1 cellular context compared by ENCODE assay signal in the genomic region with DNA sequence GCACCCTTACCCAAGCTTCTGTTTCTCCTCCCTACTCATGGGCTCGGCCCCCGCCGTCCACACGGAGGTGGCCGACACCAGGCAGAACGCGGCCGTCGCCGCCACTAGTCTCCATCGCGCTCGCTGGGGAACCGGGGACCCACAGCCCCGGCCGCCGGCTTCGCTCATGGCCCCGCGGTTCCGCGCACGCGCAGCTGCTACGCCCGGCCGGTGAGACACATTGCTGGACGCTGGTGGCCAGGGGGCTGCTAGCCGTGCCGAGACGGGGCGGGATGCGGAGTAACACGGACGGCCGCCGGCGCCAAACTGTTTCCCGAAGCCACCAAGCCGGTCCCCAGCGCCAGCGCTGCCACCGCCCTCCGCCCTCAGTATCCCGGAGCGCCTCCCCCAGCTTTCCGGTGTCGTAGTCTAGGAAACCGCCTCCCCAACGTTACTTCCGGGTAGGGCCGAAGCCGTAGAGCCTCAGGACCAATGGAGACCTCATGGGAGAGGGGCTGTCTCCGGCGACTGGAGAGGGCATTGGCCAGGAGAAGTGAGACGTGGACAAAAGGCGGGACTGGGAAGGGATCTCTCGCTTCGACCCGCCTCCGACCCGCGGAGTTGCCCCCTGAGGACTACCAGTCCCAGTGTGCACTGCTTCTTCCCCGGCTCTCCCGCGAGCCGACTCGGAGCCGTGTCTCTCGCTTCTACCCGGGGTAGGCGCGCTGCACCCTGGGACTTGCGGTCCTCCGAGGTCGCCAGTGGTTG.
TF ChIP-seq lines count a peak whose summit lies in the region.

A gene with protein sequence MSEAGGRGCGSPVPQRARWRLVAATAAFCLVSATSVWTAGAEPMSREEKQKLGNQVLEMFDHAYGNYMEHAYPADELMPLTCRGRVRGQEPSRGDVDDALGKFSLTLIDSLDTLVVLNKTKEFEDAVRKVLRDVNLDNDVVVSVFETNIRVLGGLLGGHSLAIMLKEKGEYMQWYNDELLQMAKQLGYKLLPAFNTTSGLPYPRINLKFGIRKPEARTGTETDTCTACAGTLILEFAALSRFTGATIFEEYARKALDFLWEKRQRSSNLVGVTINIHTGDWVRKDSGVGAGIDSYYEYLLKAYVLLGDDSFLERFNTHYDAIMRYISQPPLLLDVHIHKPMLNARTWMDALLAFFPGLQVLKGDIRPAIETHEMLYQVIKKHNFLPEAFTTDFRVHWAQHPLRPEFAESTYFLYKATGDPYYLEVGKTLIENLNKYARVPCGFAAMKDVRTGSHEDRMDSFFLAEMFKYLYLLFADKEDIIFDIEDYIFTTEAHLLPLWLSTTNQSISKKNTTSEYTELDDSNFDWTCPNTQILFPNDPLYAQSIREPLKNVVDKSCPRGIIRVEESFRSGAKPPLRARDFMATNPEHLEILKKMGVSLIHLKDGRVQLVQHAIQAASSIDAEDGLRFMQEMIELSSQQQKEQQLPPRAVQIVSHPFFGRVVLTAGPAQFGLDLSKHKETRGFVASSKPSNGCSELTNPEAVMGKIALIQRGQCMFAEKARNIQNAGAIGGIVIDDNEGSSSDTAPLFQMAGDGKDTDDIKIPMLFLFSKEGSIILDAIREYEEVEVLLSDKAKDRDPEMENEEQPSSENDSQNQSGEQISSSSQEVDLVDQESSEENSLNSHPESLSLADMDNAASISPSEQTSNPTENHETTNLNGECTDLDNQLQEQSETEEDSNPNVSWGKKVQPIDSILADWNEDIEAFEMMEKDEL (minus strand): TSS at position 380 of the 747 bp plus-strand sequence. CDS start 212 bp downstream, at position 168.

TF ChIP-seq in HepG2, 621 proteins besides CTCF, POLR2A, EP300 and RAD21 (continued from another document and continues in another):
- TF ChIP-seq, protein P1, sequence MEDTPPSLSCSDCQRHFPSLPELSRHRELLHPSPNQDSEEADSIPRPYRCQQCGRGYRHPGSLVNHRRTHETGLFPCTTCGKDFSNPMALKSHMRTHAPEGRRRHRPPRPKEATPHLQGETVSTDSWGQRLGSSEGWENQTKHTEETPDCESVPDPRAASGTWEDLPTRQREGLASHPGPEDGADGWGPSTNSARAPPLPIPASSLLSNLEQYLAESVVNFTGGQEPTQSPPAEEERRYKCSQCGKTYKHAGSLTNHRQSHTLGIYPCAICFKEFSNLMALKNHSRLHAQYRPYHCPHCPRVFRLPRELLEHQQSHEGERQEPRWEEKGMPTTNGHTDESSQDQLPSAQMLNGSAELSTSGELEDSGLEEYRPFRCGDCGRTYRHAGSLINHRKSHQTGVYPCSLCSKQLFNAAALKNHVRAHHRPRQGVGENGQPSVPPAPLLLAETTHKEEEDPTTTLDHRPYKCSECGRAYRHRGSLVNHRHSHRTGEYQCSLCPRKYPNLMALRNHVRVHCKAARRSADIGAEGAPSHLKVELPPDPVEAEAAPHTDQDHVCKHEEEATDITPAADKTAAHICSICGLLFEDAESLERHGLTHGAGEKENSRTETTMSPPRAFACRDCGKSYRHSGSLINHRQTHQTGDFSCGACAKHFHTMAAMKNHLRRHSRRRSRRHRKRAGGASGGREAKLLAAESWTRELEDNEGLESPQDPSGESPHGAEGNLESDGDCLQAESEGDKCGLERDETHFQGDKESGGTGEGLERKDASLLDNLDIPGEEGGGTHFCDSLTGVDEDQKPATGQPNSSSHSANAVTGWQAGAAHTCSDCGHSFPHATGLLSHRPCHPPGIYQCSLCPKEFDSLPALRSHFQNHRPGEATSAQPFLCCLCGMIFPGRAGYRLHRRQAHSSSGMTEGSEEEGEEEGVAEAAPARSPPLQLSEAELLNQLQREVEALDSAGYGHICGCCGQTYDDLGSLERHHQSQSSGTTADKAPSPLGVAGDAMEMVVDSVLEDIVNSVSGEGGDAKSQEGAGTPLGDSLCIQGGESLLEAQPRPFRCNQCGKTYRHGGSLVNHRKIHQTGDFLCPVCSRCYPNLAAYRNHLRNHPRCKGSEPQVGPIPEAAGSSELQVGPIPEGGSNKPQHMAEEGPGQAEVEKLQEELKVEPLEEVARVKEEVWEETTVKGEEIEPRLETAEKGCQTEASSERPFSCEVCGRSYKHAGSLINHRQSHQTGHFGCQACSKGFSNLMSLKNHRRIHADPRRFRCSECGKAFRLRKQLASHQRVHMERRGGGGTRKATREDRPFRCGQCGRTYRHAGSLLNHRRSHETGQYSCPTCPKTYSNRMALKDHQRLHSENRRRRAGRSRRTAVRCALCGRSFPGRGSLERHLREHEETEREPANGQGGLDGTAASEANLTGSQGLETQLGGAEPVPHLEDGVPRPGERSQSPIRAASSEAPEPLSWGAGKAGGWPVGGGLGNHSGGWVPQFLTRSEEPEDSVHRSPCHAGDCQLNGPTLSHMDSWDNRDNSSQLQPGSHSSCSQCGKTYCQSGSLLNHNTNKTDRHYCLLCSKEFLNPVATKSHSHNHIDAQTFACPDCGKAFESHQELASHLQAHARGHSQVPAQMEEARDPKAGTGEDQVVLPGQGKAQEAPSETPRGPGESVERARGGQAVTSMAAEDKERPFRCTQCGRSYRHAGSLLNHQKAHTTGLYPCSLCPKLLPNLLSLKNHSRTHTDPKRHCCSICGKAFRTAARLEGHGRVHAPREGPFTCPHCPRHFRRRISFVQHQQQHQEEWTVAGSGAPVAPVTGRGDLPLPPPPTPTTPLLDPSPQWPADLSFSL (CRISPR knock-in tag; IDR thresholded peaks at IDR 0.05): no peak
- TF ChIP-seq SMARCC2 (IDR thresholded peaks at IDR 0.05): no peak
- TF ChIP-seq ATM (IDR thresholded peaks at IDR 0.05; ENCODE audit: borderline replicate concordance): no peak
- no peak; the same call in 1 of the 2 replicates for TF ChIP-seq ERF (CRISPR knock-in tag; IDR thresholded peaks at IDR 0.05)
- no peak for TF ChIP-seq TBX2 (CRISPR knock-in tag; IDR thresholded peaks at IDR 0.05; ENCODE audit: borderline replicate concordance)
- TF ChIP-seq ZNF547 (CRISPR knock-in tag; IDR thresholded peaks at IDR 0.05): no peak; the same call in 1 of the 2 replicates
- no peak for TF ChIP-seq ZFP1 (CRISPR knock-in tag; IDR thresholded peaks at IDR 0.05)
- 0 out of 2 replicates have a peak, but pooled peaks have one; percentile 78 for TF ChIP-seq ZNF552 (CRISPR knock-in tag; IDR thresholded peaks at IDR 0.05; ENCODE audit: borderline replicate concordance)
- TF ChIP-seq ZNF382 (CRISPR knock-in tag; IDR thresholded peaks at IDR 0.05; ENCODE audit: borderline replicate concordance): no peak
- peak; percentile 63; the same call in 1 of the 2 replicates for TF ChIP-seq CHCHD3 (CRISPR knock-in tag; IDR thresholded peaks at IDR 0.05)
- peak; percentile 75 for TF ChIP-seq SALL2 (CRISPR knock-in tag; IDR thresholded peaks at IDR 0.05)
- peak; percentile 38 for TF ChIP-seq HNRNPH1 (optimal IDR thresholded peaks at IDR 0.05; ENCODE audit: low read depth, low read length)
- no peak for TF ChIP-seq ZNF75D (CRISPR knock-in tag; IDR thresholded peaks at IDR 0.05; ENCODE audit: borderline replicate concordance)
- TF ChIP-seq, protein P2, sequence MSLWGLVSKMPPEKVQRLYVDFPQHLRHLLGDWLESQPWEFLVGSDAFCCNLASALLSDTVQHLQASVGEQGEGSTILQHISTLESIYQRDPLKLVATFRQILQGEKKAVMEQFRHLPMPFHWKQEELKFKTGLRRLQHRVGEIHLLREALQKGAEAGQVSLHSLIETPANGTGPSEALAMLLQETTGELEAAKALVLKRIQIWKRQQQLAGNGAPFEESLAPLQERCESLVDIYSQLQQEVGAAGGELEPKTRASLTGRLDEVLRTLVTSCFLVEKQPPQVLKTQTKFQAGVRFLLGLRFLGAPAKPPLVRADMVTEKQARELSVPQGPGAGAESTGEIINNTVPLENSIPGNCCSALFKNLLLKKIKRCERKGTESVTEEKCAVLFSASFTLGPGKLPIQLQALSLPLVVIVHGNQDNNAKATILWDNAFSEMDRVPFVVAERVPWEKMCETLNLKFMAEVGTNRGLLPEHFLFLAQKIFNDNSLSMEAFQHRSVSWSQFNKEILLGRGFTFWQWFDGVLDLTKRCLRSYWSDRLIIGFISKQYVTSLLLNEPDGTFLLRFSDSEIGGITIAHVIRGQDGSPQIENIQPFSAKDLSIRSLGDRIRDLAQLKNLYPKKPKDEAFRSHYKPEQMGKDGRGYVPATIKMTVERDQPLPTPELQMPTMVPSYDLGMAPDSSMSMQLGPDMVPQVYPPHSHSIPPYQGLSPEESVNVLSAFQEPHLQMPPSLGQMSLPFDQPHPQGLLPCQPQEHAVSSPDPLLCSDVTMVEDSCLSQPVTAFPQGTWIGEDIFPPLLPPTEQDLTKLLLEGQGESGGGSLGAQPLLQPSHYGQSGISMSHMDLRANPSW (CRISPR knock-in tag; IDR thresholded peaks at IDR 0.05; ENCODE audit: borderline replicate concordance): 0 out of 2 replicates have a peak, but pooled peaks have one; percentile 21
- no peak for TF ChIP-seq EHMT2 (IDR thresholded peaks at IDR 0.05; ENCODE audit: borderline replicate concordance, low read depth, low read length)
- TF ChIP-seq, protein P3, sequence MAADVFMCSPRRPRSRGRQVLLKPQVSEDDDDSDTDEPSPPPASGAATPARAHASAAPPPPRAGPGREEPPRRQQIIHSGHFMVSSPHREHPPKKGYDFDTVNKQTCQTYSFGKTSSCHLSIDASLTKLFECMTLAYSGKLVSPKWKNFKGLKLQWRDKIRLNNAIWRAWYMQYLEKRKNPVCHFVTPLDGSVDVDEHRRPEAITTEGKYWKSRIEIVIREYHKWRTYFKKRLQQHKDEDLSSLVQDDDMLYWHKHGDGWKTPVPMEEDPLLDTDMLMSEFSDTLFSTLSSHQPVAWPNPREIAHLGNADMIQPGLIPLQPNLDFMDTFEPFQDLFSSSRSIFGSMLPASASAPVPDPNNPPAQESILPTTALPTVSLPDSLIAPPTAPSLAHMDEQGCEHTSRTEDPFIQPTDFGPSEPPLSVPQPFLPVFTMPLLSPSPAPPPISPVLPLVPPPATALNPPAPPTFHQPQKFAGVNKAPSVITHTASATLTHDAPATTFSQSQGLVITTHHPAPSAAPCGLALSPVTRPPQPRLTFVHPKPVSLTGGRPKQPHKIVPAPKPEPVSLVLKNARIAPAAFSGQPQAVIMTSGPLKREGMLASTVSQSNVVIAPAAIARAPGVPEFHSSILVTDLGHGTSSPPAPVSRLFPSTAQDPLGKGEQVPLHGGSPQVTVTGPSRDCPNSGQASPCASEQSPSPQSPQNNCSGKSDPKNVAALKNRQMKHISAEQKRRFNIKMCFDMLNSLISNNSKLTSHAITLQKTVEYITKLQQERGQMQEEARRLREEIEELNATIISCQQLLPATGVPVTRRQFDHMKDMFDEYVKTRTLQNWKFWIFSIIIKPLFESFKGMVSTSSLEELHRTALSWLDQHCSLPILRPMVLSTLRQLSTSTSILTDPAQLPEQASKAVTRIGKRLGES (CRISPR knock-in tag; IDR thresholded peaks at IDR 0.05; ENCODE audit: borderline replicate concordance): 0 out of 2 replicates have a peak, but pooled peaks have one; percentile 44
- TF ChIP-seq ZNF746 (CRISPR knock-in tag; IDR thresholded peaks at IDR 0.05): no peak
- TF ChIP-seq, protein P4, sequence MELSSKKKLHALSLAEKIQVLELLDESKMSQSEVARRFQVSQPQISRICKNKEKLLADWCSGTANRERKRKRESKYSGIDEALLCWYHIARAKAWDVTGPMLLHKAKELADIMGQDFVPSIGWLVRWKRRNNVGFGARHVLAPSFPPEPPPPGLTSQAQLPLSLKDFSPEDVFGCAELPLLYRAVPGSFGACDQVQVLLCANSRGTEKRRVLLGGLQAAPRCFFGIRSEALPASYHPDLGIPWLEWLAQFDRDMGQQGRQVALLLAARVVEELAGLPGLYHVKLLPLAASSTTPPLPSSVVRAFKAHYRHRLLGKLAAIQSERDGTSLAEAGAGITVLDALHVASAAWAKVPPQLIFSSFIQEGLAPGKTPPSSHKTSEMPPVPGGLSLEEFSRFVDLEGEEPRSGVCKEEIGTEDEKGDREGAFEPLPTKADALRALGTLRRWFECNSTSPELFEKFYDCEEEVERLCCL (CRISPR knock-in tag; IDR thresholded peaks at IDR 0.05; ENCODE audit: borderline replicate concordance): no peak
- TF ChIP-seq ZNF562 (CRISPR knock-in tag; IDR thresholded peaks at IDR 0.05; ENCODE audit: borderline replicate concordance): no peak
- TF ChIP-seq NR3C1 (CRISPR knock-in tag; IDR thresholded peaks at IDR 0.05): no peak
- TF ChIP-seq ZSCAN21 (CRISPR knock-in tag; IDR thresholded peaks at IDR 0.05; ENCODE audit: borderline replicate concordance): no peak
- peak; percentile 67; the same call in 1 of the 2 replicates for TF ChIP-seq ZNF256 (CRISPR knock-in tag; conservative IDR thresholded peaks at IDR 0.05)
- TF ChIP-seq, protein P5, sequence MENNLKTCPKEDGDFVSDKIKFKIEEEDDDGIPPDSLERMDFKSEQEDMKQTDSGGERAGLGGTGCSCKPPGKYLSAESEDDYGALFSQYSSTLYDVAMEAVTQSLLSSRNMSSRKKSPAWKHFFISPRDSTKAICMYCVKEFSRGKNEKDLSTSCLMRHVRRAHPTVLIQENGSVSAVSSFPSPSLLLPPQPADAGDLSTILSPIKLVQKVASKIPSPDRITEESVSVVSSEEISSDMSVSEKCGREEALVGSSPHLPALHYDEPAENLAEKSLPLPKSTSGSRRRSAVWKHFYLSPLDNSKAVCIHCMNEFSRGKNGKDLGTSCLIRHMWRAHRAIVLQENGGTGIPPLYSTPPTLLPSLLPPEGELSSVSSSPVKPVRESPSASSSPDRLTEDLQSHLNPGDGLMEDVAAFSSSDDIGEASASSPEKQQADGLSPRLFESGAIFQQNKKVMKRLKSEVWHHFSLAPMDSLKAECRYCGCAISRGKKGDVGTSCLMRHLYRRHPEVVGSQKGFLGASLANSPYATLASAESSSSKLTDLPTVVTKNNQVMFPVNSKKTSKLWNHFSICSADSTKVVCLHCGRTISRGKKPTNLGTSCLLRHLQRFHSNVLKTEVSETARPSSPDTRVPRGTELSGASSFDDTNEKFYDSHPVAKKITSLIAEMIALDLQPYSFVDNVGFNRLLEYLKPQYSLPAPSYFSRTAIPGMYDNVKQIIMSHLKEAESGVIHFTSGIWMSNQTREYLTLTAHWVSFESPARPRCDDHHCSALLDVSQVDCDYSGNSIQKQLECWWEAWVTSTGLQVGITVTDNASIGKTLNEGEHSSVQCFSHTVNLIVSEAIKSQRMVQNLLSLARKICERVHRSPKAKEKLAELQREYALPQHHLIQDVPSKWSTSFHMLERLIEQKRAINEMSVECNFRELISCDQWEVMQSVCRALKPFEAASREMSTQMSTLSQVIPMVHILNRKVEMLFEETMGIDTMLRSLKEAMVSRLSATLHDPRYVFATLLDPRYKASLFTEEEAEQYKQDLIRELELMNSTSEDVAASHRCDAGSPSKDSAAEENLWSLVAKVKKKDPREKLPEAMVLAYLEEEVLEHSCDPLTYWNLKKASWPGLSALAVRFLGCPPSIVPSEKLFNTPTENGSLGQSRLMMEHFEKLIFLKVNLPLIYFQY (CRISPR knock-in tag; IDR thresholded peaks at IDR 0.05; ENCODE audit: borderline replicate concordance): 0 out of 2 replicates have a peak, but pooled peaks have one; percentile 33
- TF ChIP-seq DPF2 (CRISPR knock-in tag; IDR thresholded peaks at IDR 0.05; ENCODE audit: borderline replicate concordance, low read depth): no peak
- no peak for TF ChIP-seq PCBP2 (optimal IDR thresholded peaks at IDR 0.05; ENCODE audit: low read depth, low read length, poor library complexity, severe bottlenecking)
- TF ChIP-seq SALL1 (CRISPR knock-in tag; IDR thresholded peaks at IDR 0.05): peak; percentile 37
- TF ChIP-seq, protein P6, sequence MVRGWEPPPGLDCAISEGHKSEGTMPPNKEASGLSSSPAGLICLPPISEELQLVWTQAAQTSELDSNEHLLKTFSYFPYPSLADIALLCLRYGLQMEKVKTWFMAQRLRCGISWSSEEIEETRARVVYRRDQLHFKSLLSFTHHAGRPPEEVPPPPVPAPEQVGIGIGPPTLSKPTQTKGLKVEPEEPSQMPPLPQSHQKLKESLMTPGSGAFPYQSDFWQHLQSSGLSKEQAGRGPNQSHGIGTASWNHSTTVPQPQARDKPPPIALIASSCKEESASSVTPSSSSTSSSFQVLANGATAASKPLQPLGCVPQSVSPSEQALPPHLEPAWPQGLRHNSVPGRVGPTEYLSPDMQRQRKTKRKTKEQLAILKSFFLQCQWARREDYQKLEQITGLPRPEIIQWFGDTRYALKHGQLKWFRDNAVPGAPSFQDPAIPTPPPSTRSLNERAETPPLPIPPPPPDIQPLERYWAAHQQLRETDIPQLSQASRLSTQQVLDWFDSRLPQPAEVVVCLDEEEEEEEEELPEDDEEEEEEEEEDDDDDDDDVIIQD (CRISPR knock-in tag; IDR thresholded peaks at IDR 0.05; ENCODE audit: low read depth): 0 out of 2 replicates have a peak, but pooled peaks have one; percentile 38
- TF ChIP-seq SATB2 (CRISPR knock-in tag; IDR thresholded peaks at IDR 0.05): peak; percentile 72; the same call in 1 of the 2 replicates
